In genomic region chr10:124306520-124306919, GRCh38 we compare ENCODE assay signal across 26 cellular contexts.
"Had no signal": no experiment of that assay in that cellular context is flagged by ENCODE, and none has a peak within 500 bp of the region (broad histone marks: within the 10 kb centered on the region; RNA-seq: fewer than 3 reads in every experiment).

No MANE protein-coding gene starts in this region.

- H3K4me3 ChIP-seq: ascending aorta, cardiac muscle cell had no signal

- H3K27me3 ChIP-seq: ascending aorta, cardiac muscle cell had no signal

- H3K27ac ChIP-seq: ascending aorta, cardiac muscle cell, WERI-Rb-1 had no signal

- ATAC-seq: activated CD4-positive, CD25-positive, alpha-beta regulatory T cell treated with anti-CD3 and anti-CD28 coated beads, Interleukin-2, amount 50 U/mL, for 24 hours; activated CD8-positive, alpha-beta memory T cell treated with anti-CD3 and anti-CD28 coated beads, Interleukin-2, amount 10 ng/mL, durations not matched to agents 7 days and 5 days; activated CD8-positive, alpha-beta T cell treated with anti-CD3 and anti-CD28 coated beads, Interleukin-2, amount 10 ng/mL, durations not matched to agents 7 days and 5 days; activated naive CD8-positive, alpha-beta T cell treated with anti-CD3 and anti-CD28 coated beads, Interleukin-2, amount 50 U/mL, for 24 hours; T-helper 17 cell; WTC11 had no signal

- DNase-seq: activated CD4-positive, alpha-beta memory T cell treated with anti-CD3 and anti-CD28 coated beads, Interleukin-2, amount 10 ng/mL, durations not matched to agents 7 days and 5 days; activated CD4-positive, alpha-beta T cell treated with anti-CD3 and anti-CD28 coated beads for 1 hour; activated CD4-positive, alpha-beta T cell treated with anti-CD3 and anti-CD28 coated beads for 36 hours; activated CD4-positive, alpha-beta T cell treated with anti-CD3 and anti-CD28 coated beads for 48 hours; activated CD4-positive, alpha-beta T cell treated with anti-CD3 and anti-CD28 coated beads, Interleukin-2, amount 10 ng/mL, durations not matched to agents 7 days and 5 days; activated CD4-positive, alpha-beta T cell treated with anti-CD3 and anti-CD28 coated beads, Interleukin-2, amount 50 U/mL, for 48 hours; activated CD4-positive, CD25-positive, alpha-beta regulatory T cell; activated CD8-positive, alpha-beta memory T cell treated with anti-CD3 and anti-CD28 coated beads for 24 hours; activated CD8-positive, alpha-beta memory T cell treated with anti-CD3 and anti-CD28 coated beads, Interleukin-2, amount 10 ng/mL, durations not matched to agents 7 days and 5 days; activated CD8-positive, alpha-beta memory T cell treated with anti-CD3 and anti-CD28 coated beads, Interleukin-2, amount 50 U/mL, for 48 hours; activated CD8-positive, alpha-beta T cell treated with anti-CD3 and anti-CD28 coated beads, Interleukin-2, amount 10 ng/mL, durations not matched to agents 7 days and 5 days; activated effector memory CD4-positive, alpha-beta T cell treated with Interleukin-2 at 50 U/mL for 16 hours; activated gamma-delta T cell; activated naive CD4-positive, alpha-beta T cell treated with anti-CD3 and anti-CD28 coated beads, Interleukin-2, amount 10 ng/mL, durations not matched to agents 7 days and 5 days; activated naive CD4-positive, alpha-beta T cell treated with Interleukin-2 at 50 U/mL for 16 hours; activated naive CD8-positive, alpha-beta T cell treated with anti-CD3 and anti-CD28 coated beads, Interleukin-2, amount 10 ng/mL, durations not matched to agents 7 days and 5 days; activated naive CD8-positive, alpha-beta T cell treated with anti-CD3 and anti-CD28 coated beads, Interleukin-2, amount 50 U/mL, for 24 hours; activated T-cell treated with anti-CD3 and anti-CD28 coated beads, Interleukin-2, amount 50 U/mL, for 48 hours; cerebellar nuclear complex; T-helper 17 cell; T1000; WERI-Rb-1 had no signal

- H3K36me3 ChIP-seq: ascending aorta, cardiac muscle cell, WERI-Rb-1 had no signal

- H3K9me3 ChIP-seq: ascending aorta had no signal
